In genomic region chr6:88165087-88165876, GRCh38 we compare ENCODE assay signal across 9 cellular contexts. TPM values are rescaled to one million over a fixed set of nuclear protein-coding genes. Genes with fewer than 3 reads are reported as not detected.
DNase-seq lines count a peak whose midpoint lies in the region; ATAC-seq and TF ChIP-seq lines count a peak whose summit lies in the region.
"Had no signal": no experiment of that assay in that cellular context is flagged by ENCODE, and none has a peak within 500 bp of the region (broad histone marks: within the 10 kb centered on the region; RNA-seq: fewer than 3 reads in every experiment).

No MANE protein-coding gene starts in this region.

- H3K4me1 ChIP-seq in ascending aorta, result peaks cover 0 to 3% of the 10 kb centered on the region in 2 donors
- peaks cover 2% of the 10 kb centered on the region for H3K4me1 ChIP-seq in mesendoderm (ENCODE audit: control insufficient read depth, low read depth, low read length)

- H3K56ac ChIP-seq in mesendoderm (ENCODE audit: low read length), result peak overlapping the region; percentile 78

- CTCF ChIA-PET in GM10248 (lab: Yijun Ruan, JAX), result interaction anchor here (0.6 to 2.2 kb wide), 10 partner anchors 15 to 706 kb away, joined by 3 to 9 read pairs (median 4); no protein-coding TSS in a partner anchor

- intact Hi-C loops in ascending aorta (cut with DNase I), result loop anchor here (5.0 to 10.0 kb wide), 5 partner anchors 200 to 700 kb away; no protein-coding TSS in a partner anchor

- POLR2A ChIA-PET in GM10248 (lab: Yijun Ruan, JAX), result interaction anchor here (0.5 kb wide), 1 partner anchor 366 kb away, joined by 4 read pairs; no protein-coding TSS in a partner anchor

- H2AK5ac ChIP-seq in mesendoderm (ENCODE audit: low read length), result no peak overlapping the region

- H3K18ac ChIP-seq in mesendoderm (ENCODE audit: low read length), result no peak overlapping the region

- peak overlapping the region; percentile 85 for H3K4me2 ChIP-seq in mesendoderm (ENCODE audit: low read length)

- ATAC-seq in HG03095 (IDR thresholded peaks at IDR 0.05; ENCODE audit: unreplicated experiment) (peak; percentile 1), HG03175 (IDR thresholded peaks at IDR 0.05; ENCODE audit: unreplicated experiment) (no peak), GM21360 (IDR thresholded peaks at IDR 0.05; ENCODE audit: unreplicated experiment) (no peak)

- H3K36me3 ChIP-seq in ascending aorta (no peaks in the 10 kb centered on the region), mesendoderm (ENCODE audit: control insufficient read depth, insufficient read depth, low read length) (no peaks in the 10 kb centered on the region)

- no peak overlapping the region for H2BK15ac ChIP-seq in mesendoderm (replicated peaks; ENCODE audit: low read depth)

- DNase-seq in GM10248 (ENCODE audit: extremely low spot score) (peak; percentile 26), ascending aorta (ENCODE audit: low spot score in 2 of 2) (no peak), mesendoderm (no peak), pons (ENCODE audit: low spot score) (no peak), T-helper 9 cell (no peak)

- no peak overlapping the region for H3K4ac ChIP-seq in mesendoderm (ENCODE audit: low read depth, low read length)

- no peak overlapping the region for H4K8ac ChIP-seq in mesendoderm (ENCODE audit: low read depth, low read length)

- no CpG with 5 or more reads among the region's 20 CpGs for WGBS in mesendoderm (ENCODE audit: extremely low coverage, insufficient coverage, low lambda C conversion rate)

- no peak overlapping the region for H3K23ac ChIP-seq in mesendoderm (ENCODE audit: low read length)

- H3K27me3 ChIP-seq in ascending aorta, result peaks cover 17% of the 10 kb centered on the region
- H3K27me3 ChIP-seq in mesendoderm (ENCODE audit: insufficient read depth, low read length, poor library complexity), result peaks cover 19% of the 10 kb centered on the region

- no peak overlapping the region for H2BK120ac ChIP-seq in mesendoderm (ENCODE audit: low read depth, low read length)

- no peak overlapping the region for H3K27ac ChIP-seq in ascending aorta
- no peak overlapping the region for H3K27ac ChIP-seq in mesendoderm (ENCODE audit: low read depth, low read length)

- TF ChIP-seq CTCF in GM10248 (IDR thresholded peaks at IDR 0.05; ENCODE audit: control extremely low read depth, extremely low read depth, low read depth, missing control alignments), result no peak
- no peak for TF ChIP-seq CTCF in ascending aorta (IDR thresholded peaks at IDR 0.05)

- no peak overlapping the region for H2BK5ac ChIP-seq in mesendoderm (ENCODE audit: low read length)

- H3K79me1 ChIP-seq in mesendoderm (ENCODE audit: low read length), result no peaks in the 10 kb centered on the region

- no peaks in the 10 kb centered on the region for H3K79me2 ChIP-seq in mesendoderm (ENCODE audit: control insufficient read depth, insufficient read depth, low read length)

- H3K4me3 ChIP-seq in ascending aorta, result peak overlapping the region; percentile 81 to 84
- H3K4me3 ChIP-seq in mesendoderm (ENCODE audit: low read length), result peak overlapping the region; percentile 37

- peak overlapping the region; percentile 59 for H3K9ac ChIP-seq in mesendoderm (ENCODE audit: low read length)

- no peak overlapping the region for H4K5ac ChIP-seq in mesendoderm (ENCODE audit: low read length)

- H3K9me3 ChIP-seq in ascending aorta, result no peaks in the 10 kb centered on the region

RNA-seq across cellular contexts. Expression of gene CNR1, which starts 0.9 kb away (rescaled TPM):
- total RNA-seq in ascending aorta, result 35.0 TPM
- polyA plus RNA-seq in mesendoderm (2013, experiment 1 of 2), result 0.48 TPM
- polyA plus RNA-seq in mesendoderm (2013, experiment 2 of 2), result 0.63 TPM
- total RNA-seq: NCI-H460 had no signal
